Comparison of ENCODE assay signal across 8 cellular contexts in the genomic region with DNA sequence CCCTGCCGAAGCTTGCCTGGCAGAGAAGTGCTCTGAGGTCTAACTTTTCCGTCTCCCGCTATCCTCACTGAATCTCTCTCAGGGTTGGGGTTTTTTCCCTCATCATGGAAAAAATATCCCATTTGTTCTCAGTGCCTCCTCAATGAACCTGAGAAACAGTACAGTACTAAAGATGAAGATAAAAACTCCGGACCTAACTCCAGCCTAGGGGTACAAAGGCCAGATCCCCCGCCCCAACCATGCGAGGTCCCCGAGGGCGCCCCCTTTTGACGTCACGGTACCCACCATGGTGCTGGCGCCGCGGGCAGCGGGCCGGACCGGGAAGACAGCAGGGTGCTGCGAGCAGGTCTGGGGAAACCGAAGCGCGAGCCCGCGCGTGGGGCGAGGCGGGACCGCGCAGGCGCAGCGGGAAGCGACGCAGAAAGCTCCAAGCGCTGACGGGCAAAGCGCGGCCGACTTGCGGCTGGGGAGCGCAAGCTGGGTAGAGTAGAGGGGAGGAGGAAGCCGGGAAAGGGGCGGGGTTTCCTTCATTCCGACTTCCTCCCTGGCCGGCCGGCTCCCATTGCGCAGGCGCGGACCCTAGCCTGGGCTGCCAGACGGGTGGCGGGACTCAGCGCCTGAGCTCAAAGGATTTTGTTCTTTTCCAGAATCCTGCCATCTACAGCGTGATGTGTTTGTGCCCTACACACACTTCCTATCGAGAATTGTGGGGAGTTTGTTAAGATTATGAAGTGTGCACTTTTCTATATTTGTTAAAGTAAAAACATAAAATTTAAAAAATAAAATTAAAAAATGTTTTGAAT. TPM values are rescaled to one million over a fixed set of nuclear protein-coding genes. Genes with fewer than 3 reads are reported as not detected.
DNase-seq lines count a peak whose midpoint lies in the region; ATAC-seq and TF ChIP-seq lines count a peak whose summit lies in the region.

A gene (minus strand): TSS at position 497 of the 803 bp plus-strand sequence. CDS start 209 bp downstream, at position 288.

- H3K4me1 ChIP-seq in parathyroid adenoma (peaks cover 4% of the 10 kb centered on the region), tibial nerve (peaks cover 0 to 26% (median 8%) of the 10 kb centered on the region in 4 donors)

- 1% methylated on average over 42 of the region's 51 CpGs for WGBS in tibial nerve, 2 donors

- no peaks in the 10 kb centered on the region for H3K79me2 ChIP-seq in parathyroid adenoma

- H3K36me3 ChIP-seq in parathyroid adenoma (ENCODE audit: control insufficient read depth, insufficient read depth, low read length) (no peaks in the 10 kb centered on the region), tibial nerve (peaks cover 0 to 41% (median 0%) of the 10 kb centered on the region in 3 donors)

- H3K4me3 ChIP-seq in GM12864 (ENCODE audit: low read depth, low read length) (peak within 1 kb of the TSS; percentile 61), parathyroid adenoma (ENCODE audit: low read depth, low read length) (peak within 1 kb of the TSS; percentile 94), tibial nerve (peak within 1 kb of the TSS; percentile 64 to 75 (median 67))

- no peaks in the 10 kb centered on the region for H3K27me3 ChIP-seq in parathyroid adenoma (ENCODE audit: control insufficient read depth, insufficient read depth, low read length)
- no peaks in the 10 kb centered on the region for H3K27me3 ChIP-seq in tibial nerve

- TF ChIP-seq CTCF in GM12864 (IDR thresholded peaks at IDR 0.05; ENCODE audit: low read depth, low read length, missing control alignments): no peak
- peak; percentile 40 for TF ChIP-seq CTCF in parathyroid adenoma (IDR thresholded peaks at IDR 0.05)
- TF ChIP-seq CTCF in tibial nerve (IDR thresholded peaks at IDR 0.05): peak in 3 of 5 experiments; percentile 23 to 72 (median 55)

- DNase-seq in GM12864 (ENCODE audit: low read depth): peak; percentile 83
- peak; percentile 96 for DNase-seq in NCI-H1105 treated with DMSO at 0.1 percent for 48 hours (lab: John Stamatoyannopoulos, UW)
- peak; percentile 84 to 94 for DNase-seq in SW 1271 (lab: John Stamatoyannopoulos, UW)
- DNase-seq in activated naive CD8-positive, alpha-beta T cell treated with anti-CD3 and anti-CD28 coated beads, Interleukin-2, amount 50 U/mL, for 16 hours (ENCODE audit: low read depth, low spot score): peak; percentile 94
- peak; percentile 99 for DNase-seq in Right ventricle myocardium inferior (ENCODE audit: missing footprints)
- DNase-seq in tibial nerve (ENCODE audit: low spot score in 2 of 2): peak; percentile 94 to 96

- peak within 1 kb of the TSS; percentile 87 for H2AFZ ChIP-seq in parathyroid adenoma

- ATAC-seq in HG02642 (IDR thresholded peaks at IDR 0.05; ENCODE audit: poor library complexity, unreplicated experiment) (peak; percentile 93), Right ventricle myocardium inferior (peak; percentile 99)

- TF ChIP-seq POLR2A in tibial nerve (IDR thresholded peaks at IDR 0.05): peak; percentile 74 to 97

- peak; percentile 97 for TF ChIP-seq EP300 in tibial nerve (IDR thresholded peaks at IDR 0.05)

- H3K9me3 ChIP-seq in parathyroid adenoma (ENCODE audit: control insufficient read depth, low read length): no peaks in the 10 kb centered on the region
- no peaks in the 10 kb centered on the region for H3K9me3 ChIP-seq in tibial nerve

- intact Hi-C loops in Right ventricle myocardium inferior (cut with DNase I): no loop called here

- peak within 1 kb of the TSS; percentile 92 for H3K27ac ChIP-seq in parathyroid adenoma
- H3K27ac ChIP-seq in tibial nerve: peak within 1 kb of the TSS; percentile 92 to 98 (median 96)

- peak within 1 kb of the TSS; percentile 38 for H3K9ac ChIP-seq in parathyroid adenoma

- H3K4me2 ChIP-seq in parathyroid adenoma (ENCODE audit: low read length): peak within 1 kb of the TSS; percentile 99

RNA-seq across cellular contexts. Expression of the gene that starts here (rescaled TPM):
- total RNA-seq in Right ventricle myocardium inferior: 24.6 TPM
- total RNA-seq in tibial nerve: 10 to 100 TPM; 23.9 to 31.8 (median 28.4) TPM

Comparison
In these comparisons a context has a peak if more than half of its experiments do, and no peak if none do; other contexts are left out.
1. Peak in every context shown above with its lines: DNase-seq, ATAC-seq, H3K4me3 ChIP-seq and H3K27ac ChIP-seq.